In the genomic region with DNA sequence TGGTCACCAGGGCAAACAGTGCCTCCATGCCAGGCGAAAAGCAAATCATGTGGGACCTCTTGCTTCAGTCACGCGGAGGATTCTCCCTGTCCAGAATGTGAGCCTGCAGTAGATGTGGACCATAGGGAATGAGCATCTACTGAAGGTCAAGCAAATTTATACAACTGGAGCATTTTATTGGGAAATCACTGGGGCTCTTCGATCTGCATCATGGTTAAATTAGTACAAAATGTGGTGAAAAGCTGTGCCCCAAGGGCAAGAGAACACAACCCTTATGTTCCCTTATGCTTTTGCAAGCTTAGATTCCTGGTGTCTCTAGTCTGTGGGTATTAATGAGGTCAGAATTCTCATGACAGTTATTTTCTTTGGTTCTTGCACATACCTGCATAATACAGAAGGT, we compare ENCODE assay signal across 24 cellular contexts.
"Had no signal": no experiment of that assay in that cellular context is flagged by ENCODE, and none has a peak within 500 bp of the region (broad histone marks: within the 10 kb centered on the region; RNA-seq: fewer than 3 reads in every experiment).

No MANE protein-coding gene starts in this region.

- H3K9ac ChIP-seq: parathyroid adenoma had no signal

- H3K27ac ChIP-seq: left lung, parathyroid adenoma, right lobe of liver, upper lobe of left lung had no signal

- H2AFZ ChIP-seq: parathyroid adenoma had no signal

- H3K9me3 ChIP-seq: esophagus squamous epithelium, mucosa of descending colon, right lobe of liver, testis, tibial artery, upper lobe of left lung had no signal

- H3K27me3 ChIP-seq: left lung, testis, tibial artery, upper lobe of left lung had no signal

- H3K4me3 ChIP-seq: esophagus squamous epithelium, heart right ventricle, left lung, mucosa of descending colon, right lobe of liver, testis, tibial artery, upper lobe of left lung had no signal

- DNase-seq: dorsolateral prefrontal cortex; effector CD4-positive, alpha-beta T cell; endodermal cell; esophagus squamous epithelium; foreskin melanocyte; glutamatergic neuron; heart right ventricle; hippocampal formation; left cardiac atrium; left lung; mesenchymal stem cell; mucosa of descending colon; naive thymus-derived CD4-positive, alpha-beta T cell; right lobe of liver; stimulated activated CD4-positive, alpha-beta T cell treated with anti-CD3 and anti-CD28 coated beads, Interleukin-4, amount 100 ng/mL, for 4 hours; stimulated activated naive CD8-positive, alpha-beta T cell treated with anti-CD3 and anti-CD28 coated beads, Interleukin-15, Interleukin-2, amounts not matched to agents 100 U/mL and 50 U/mL, for 24 hours; substantia nigra; tibial artery had no signal

- H3K36me3 ChIP-seq: esophagus squamous epithelium, heart right ventricle, left lung, right lobe of liver, tibial artery, upper lobe of left lung had no signal

- FAIRE-seq: islet of Langerhans, urothelium cell line had no signal

- H3K4me1 ChIP-seq: left lung, parathyroid adenoma, right lobe of liver had no signal

- ATAC-seq: left lung; mucosa of descending colon; naive thymus-derived CD4-positive, alpha-beta T cell; right lobe of liver; stimulated activated memory B cell treated with anti-CD40 and anti-IgM and Interleukin-4, amounts not matched to agents 10 μg/mL and 1 μg/mL and 100 μg/mL, for 72 hours; stimulated activated naive CD8-positive, alpha-beta T cell treated with anti-CD3 and anti-CD28 coated beads, Interleukin-15, Interleukin-2, amounts not matched to agents 100 U/mL and 50 U/mL, for 24 hours had no signal
